ENCODE assay signal across 8 cellular contexts in the genomic region with DNA sequence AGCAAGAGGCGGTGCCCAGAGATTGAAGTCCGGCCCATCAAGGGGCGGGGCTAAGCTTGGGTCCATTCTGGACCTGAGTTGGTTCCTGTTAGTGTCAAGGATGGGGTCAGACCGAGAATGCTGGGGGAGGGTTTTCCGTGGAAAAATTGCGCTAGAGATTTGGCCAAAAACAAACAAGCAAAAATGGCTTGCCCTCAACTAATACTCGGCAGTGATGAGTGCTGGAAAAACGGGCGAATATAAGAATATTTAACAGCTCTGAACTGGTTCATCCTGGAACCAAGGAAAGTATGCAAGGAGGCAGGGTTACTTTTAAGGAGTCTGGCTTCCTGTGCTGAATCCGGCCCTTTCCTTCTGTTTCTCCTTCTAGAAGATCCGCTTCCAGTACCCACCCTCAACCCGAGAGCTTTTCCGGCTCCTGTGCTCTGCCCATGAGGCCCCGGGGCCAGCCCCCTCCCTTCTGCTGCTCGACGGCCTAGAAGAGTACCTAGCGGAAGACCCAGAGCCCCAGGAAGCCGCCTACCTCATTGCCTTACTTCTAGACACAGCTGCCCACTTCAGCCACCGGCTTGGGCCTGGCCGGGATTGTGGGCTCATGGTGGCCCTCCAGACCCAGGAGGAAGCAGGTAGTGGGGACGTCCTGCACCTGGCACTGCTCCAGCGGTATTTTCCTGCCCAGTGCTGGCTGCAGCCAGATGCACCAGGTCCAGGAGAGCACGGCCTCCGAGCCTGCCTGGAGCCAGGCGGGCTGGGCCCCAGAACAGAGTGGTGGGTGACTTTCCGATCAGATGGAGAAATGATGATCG. TPM values are rescaled to one million over a fixed set of nuclear protein-coding genes. Genes with fewer than 3 reads are reported as not detected.
DNase-seq lines count a peak whose midpoint lies in the region; ATAC-seq and TF ChIP-seq lines count a peak whose summit lies in the region.

No MANE protein-coding gene starts in this region.

- intact Hi-C loops in heart right ventricle (cut with DNase I): loop anchor here in 3 of 10 donors (5.0 to 10.0 kb wide), 4 partner anchors 72 to 219 kb away; partner anchors contain the start of genes TSPAN16 (in 1 of the 3) and ZNF627 (in 1 of the 3)

- TF ChIP-seq CTCF in BE2C (IDR thresholded peaks at IDR 0.05; ENCODE audit: low read depth, low read length) (no peak), HFF-Myc (IDR thresholded peaks at IDR 0.05; ENCODE audit: low read depth, low read length, missing control alignments) (no peak), RWPE2 (IDR thresholded peaks at IDR 0.05; ENCODE audit: poor library complexity, severe bottlenecking) (no peak), heart right ventricle (IDR thresholded peaks at IDR 0.05) (no peak)

- H3K4me3 ChIP-seq in BE2C (ENCODE audit: low read depth, low read length) (peak overlapping the region; percentile 77), HFF-Myc (replicated peaks; ENCODE audit: low read depth, low read length) (peak overlapping the region; percentile 61), RWPE2 (ENCODE audit: severe bottlenecking) (peak overlapping the region; percentile 64), heart right ventricle (peak overlapping the region; percentile 7 to 80 (median 67)), skin epidermis (peak overlapping the region; percentile 43 to 52 (median 46))

- H3K36me3 ChIP-seq in BE2C: no peaks in the 10 kb centered on the region
- peaks cover 12% of the 10 kb centered on the region for H3K36me3 ChIP-seq in RWPE2 (ENCODE audit: low read depth)
- H3K36me3 ChIP-seq in heart right ventricle: peaks cover 0 to 17% (median 0%) of the 10 kb centered on the region in 9 donors

- ATAC-seq in RWPE2 (ENCODE audit: low read depth) (0 out of 3 replicates have a peak, but pooled peaks have one; percentile 2), heart right ventricle (peak in 6 of 8 donors; percentile 2 to 21 (median 14)), HG03097 (IDR thresholded peaks at IDR 0.05; ENCODE audit: low FRiP score, unreplicated experiment) (no peak), HG02610 (IDR thresholded peaks at IDR 0.05; ENCODE audit: unreplicated experiment) (no peak)

- H3K27me3 ChIP-seq in BE2C (no peaks in the 10 kb centered on the region), RWPE2 (ENCODE audit: insufficient read depth, poor library complexity, severe bottlenecking) (no peaks in the 10 kb centered on the region), heart right ventricle (no peaks in the 10 kb centered on the region)

- peaks cover 11% of the 10 kb centered on the region for H3K4me1 ChIP-seq in BE2C
- peaks cover 29% of the 10 kb centered on the region for H3K4me1 ChIP-seq in RWPE2 (ENCODE audit: insufficient read depth, poor library complexity, severe bottlenecking)
- peaks cover 3 to 50% (median 33%) of the 10 kb centered on the region in 9 donors for H3K4me1 ChIP-seq in heart right ventricle

- DNase-seq in BE2C: peak; percentile 69
- DNase-seq in HFF-Myc (ENCODE audit: extremely low read depth, low read depth): no peak
- DNase-seq in RWPE2 (ENCODE audit: low spot score): no peak
- DNase-seq in activated gamma-delta T cell treated with anti-CD3 and anti-CD28 coated beads, Interleukin-2, amount 50 U/mL, for 16 hours (ENCODE audit: low read depth): peak; percentile 50
- peak; percentile 50 to 53 for DNase-seq in heart right ventricle

- H3K9me3 ChIP-seq in BE2C: no peaks in the 10 kb centered on the region
- no peaks in the 10 kb centered on the region for H3K9me3 ChIP-seq in RWPE2 (ENCODE audit: severe bottlenecking)
- no peaks in the 10 kb centered on the region for H3K9me3 ChIP-seq in heart right ventricle

- H3K27ac ChIP-seq in RWPE2 (ENCODE audit: poor library complexity, severe bottlenecking): peak overlapping the region; percentile 73
- H3K27ac ChIP-seq in heart right ventricle: peak overlapping the region; percentile 26 to 97 (median 95)
- H3K27ac ChIP-seq in skin epidermis: peak overlapping the region; percentile 2 to 99 (median 87)

- 10 to 14% methylated on average over 27 of the region's 27 CpGs for WGBS in heart right ventricle, 2 donors

RNA-seq across cellular contexts. Expression of gene SWSAP1, which starts 0.9 kb away (rescaled TPM):
- polyA plus RNA-seq in BE2C (2012; ENCODE audit: insufficient read depth, insufficient read length, low read depth): 8.9 TPM
- 1 to 10 TPM in 8 of 10 donors, under 1 TPM in 2; 0.53 to 2.1 (median 1.6) TPM for total RNA-seq in heart right ventricle
- polyA plus RNA-seq in heart right ventricle: 1 to 10 TPM; 2.1 to 3.1 TPM

RNA-seq across cellular contexts. Expression of gene EPOR, which starts 8.8 kb away (rescaled TPM):
- polyA plus RNA-seq in BE2C (2012; ENCODE audit: insufficient read depth, insufficient read length, low read depth): 38.7 TPM
- total RNA-seq in heart right ventricle: 1 to 10 TPM; 3.8 to 9.1 (median 4.7) TPM
- polyA plus RNA-seq in heart right ventricle: 10 to 100 TPM in 1 of 2 donors, 1 to 10 TPM in 1; 6.2 to 14.7 TPM

RNA-seq across cellular contexts. Expression of gene PLPPR2, which starts 20.1 kb away (rescaled TPM):
- polyA plus RNA-seq in BE2C (2012; ENCODE audit: insufficient read depth, insufficient read length, low read depth): 151 TPM
- total RNA-seq in heart right ventricle: 10 to 100 TPM in 5 of 10 donors, 1 to 10 TPM in 5; 4.1 to 19.8 (median 10.3) TPM
- 10 to 100 TPM; 10.0 to 13.2 TPM for polyA plus RNA-seq in heart right ventricle

RNA-seq across cellular contexts. Expression of gene CCDC159, which starts 29.0 kb away (rescaled TPM):
- polyA plus RNA-seq in BE2C (2012; ENCODE audit: insufficient read depth, insufficient read length, low read depth): 17.5 TPM
- total RNA-seq in heart right ventricle: 10 to 100 TPM; 13.4 to 25.5 (median 19.7) TPM
- polyA plus RNA-seq in heart right ventricle: 10 to 100 TPM; 13.0 to 79.9 TPM

RNA-seq across cellular contexts. Expression of gene TMEM205, which starts 29.3 kb away (rescaled TPM):
- 518 TPM for polyA plus RNA-seq in BE2C (2012; ENCODE audit: insufficient read depth, insufficient read length, low read depth)
- 100 to 1,000 TPM in 2 of 10 donors, 10 to 100 TPM in 8; 65.1 to 114 (median 83.8) TPM for total RNA-seq in heart right ventricle
- polyA plus RNA-seq in heart right ventricle: 100 to 1,000 TPM in 1 of 2 donors, 10 to 100 TPM in 1; 89.4 to 184 TPM

Comparison
In these comparisons a context has a peak if more than half of its experiments do, and no peak if none do; other contexts are left out.
1. DNase-seq: peak in BE2C (single experiment), activated gamma-delta T cell treated with anti-CD3 and anti-CD28 coated beads, Interleukin-2, amount 50 U/mL, for 16 hours (single experiment) and heart right ventricle (2 of 2); none in HFF-Myc (single experiment) and RWPE2 (single experiment).
2. ATAC-seq: peak in RWPE2 (single experiment) and heart right ventricle (6 of 8); none in HG03097 (single experiment) and HG02610 (single experiment).
3. Peak in every context shown above with its lines, with median percentiles within 50 percentile points of each other: H3K4me3 ChIP-seq and H3K27ac ChIP-seq.